ENCODE assay signal across 28 cellular contexts in genomic region chr6:14738497-14738896, GRCh38.
A peak's percentile ranks its signal among the peaks of the same experiment; 100 is the strongest.
DNase-seq lines count a peak whose midpoint lies in the region; ATAC-seq, FAIRE-seq and TF ChIP-seq lines count a peak whose summit lies in the region.
"Had no signal": no experiment of that assay in that cellular context is flagged by ENCODE, and none has a peak within 500 bp of the region (broad histone marks: within the 10 kb centered on the region; RNA-seq: fewer than 3 reads in every experiment).

No MANE protein-coding gene starts in this region.

- TF ChIP-seq CTCF in IMR-90 (conservative IDR thresholded peaks at IDR 0.05; ENCODE audit: low read depth, low read length) (no peak), bronchial epithelial cell (IDR thresholded peaks at IDR 0.05; ENCODE audit: insufficient read depth, low read length, severe bottlenecking) (no peak), MCF 10A (IDR thresholded peaks at IDR 0.05; ENCODE audit: unreplicated experiment) (no peak)

- H3K79me1 ChIP-seq in IMR-90 (ENCODE audit: low read depth in 1 of 2, low read length in 2 of 2): peaks cover 0 to 9% of the 10 kb centered on the region in 2 experiments; a peak in 2 of 4 replicates

- H4K91ac ChIP-seq in IMR-90 (ENCODE audit: insufficient read depth, low read depth, low read length): no peak overlapping the region

- no peak overlapping the region for H3K9ac ChIP-seq in IMR-90 (ENCODE audit: low read depth, low read length)

- H4K20me1 ChIP-seq in IMR-90 (ENCODE audit: insufficient read depth, low read length): no peaks in the 10 kb centered on the region

- H3K4me1 Mint-ChIP-seq in activated naive CD4-positive, alpha-beta T cell treated with anti-CD3 and anti-CD28 coated beads, Interleukin-2, amount 50 U/mL, for 24 hours: peaks cover 80% of the 10 kb centered on the region
- H3K4me1 Mint-ChIP-seq in stimulated activated naive B cell treated with anti-CD40 and anti-IgM and Interleukin-4, amounts not matched to agents 10 μg/mL and 1 μg/mL and 100 μg/mL, for 72 hours: peaks cover 62 to 93% of the 10 kb centered on the region in 2 donors
- H3K4me1 Mint-ChIP-seq in MCF 10A (ENCODE audit: insufficient read depth, unreplicated experiment): peaks cover 47% of the 10 kb centered on the region

- no peak overlapping the region for H3K14ac ChIP-seq in IMR-90 (replicated peaks; ENCODE audit: low read depth, low read length)

- H3K23ac ChIP-seq in IMR-90 (ENCODE audit: low read depth, low read length): no peak overlapping the region

- H3K36me3 Mint-ChIP-seq in activated naive CD4-positive, alpha-beta T cell treated with anti-CD3 and anti-CD28 coated beads, Interleukin-2, amount 50 U/mL, for 24 hours: peaks cover 3% of the 10 kb centered on the region
- peaks cover 2 to 21% of the 10 kb centered on the region in 2 donors for H3K36me3 Mint-ChIP-seq in stimulated activated naive B cell treated with anti-CD40 and anti-IgM and Interleukin-4, amounts not matched to agents 10 μg/mL and 1 μg/mL and 100 μg/mL, for 72 hours
- H3K36me3 Mint-ChIP-seq in MCF 10A (ENCODE audit: insufficient read depth, unreplicated experiment): peaks cover 12% of the 10 kb centered on the region

- H2BK20ac ChIP-seq in IMR-90 (ENCODE audit: low read depth, low read length): no peak overlapping the region

- CTCF ChIA-PET in IMR-90 (lab: Yijun Ruan, JAX): no interaction called here
- CTCF ChIA-PET in MCF 10A (lab: Yijun Ruan, JAX): no interaction called here

- H3K9me1 ChIP-seq in IMR-90 (ENCODE audit: insufficient read depth, low read length): peaks cover 20% of the 10 kb centered on the region

- no peak overlapping the region for H2AFZ ChIP-seq in IMR-90 (replicated peaks; ENCODE audit: low read length, poor library complexity)
- H2AFZ ChIP-seq: PC-9 had no signal

- peaks cover 16% of the 10 kb centered on the region for H3K4me1 ChIP-seq in IMR-90 (ENCODE audit: control insufficient read depth, insufficient read depth, low read length)

- H2BK5ac ChIP-seq in IMR-90 (ENCODE audit: low read depth, low read length, poor library complexity, severe bottlenecking): no peak overlapping the region

- no peak overlapping the region for H3K18ac ChIP-seq in IMR-90 (ENCODE audit: low read depth, low read length)

- intact Hi-C loops in IMR-90 (cut with micrococcal nuclease) (no loop called here), MCF 10A (cut with micrococcal nuclease) (no loop called here)

- no peak overlapping the region for H3K27ac ChIP-seq in IMR-90 (ENCODE audit: insufficient read depth, low read length)
- H3K27ac ChIP-seq: cardiac muscle cell, lower lobe of right lung, PC-9, right atrium auricular region, tibial nerve had no signal

- no peak overlapping the region for H4K8ac ChIP-seq in IMR-90 (ENCODE audit: low read depth in 2 of 2, low read length in 2 of 2)

- no peak overlapping the region; the same call in 1 of the 2 replicates for H2AK5ac ChIP-seq in IMR-90 (ENCODE audit: low read depth, low read length)

- no peak for TF ChIP-seq RAD21 in IMR-90 (IDR thresholded peaks at IDR 0.05; ENCODE audit: low read length)

- peaks cover 8% of the 10 kb centered on the region for H3K9me3 Mint-ChIP-seq in activated naive CD4-positive, alpha-beta T cell treated with anti-CD3 and anti-CD28 coated beads, Interleukin-2, amount 50 U/mL, for 24 hours
- peaks cover 12 to 18% of the 10 kb centered on the region in 2 donors for H3K9me3 Mint-ChIP-seq in stimulated activated naive B cell treated with anti-CD40 and anti-IgM and Interleukin-4, amounts not matched to agents 10 μg/mL and 1 μg/mL and 100 μg/mL, for 72 hours
- peaks cover 12% of the 10 kb centered on the region for H3K9me3 Mint-ChIP-seq in MCF 10A (ENCODE audit: unreplicated experiment)
- H3K9me3 Mint-ChIP-seq: H9 had no signal

- peak overlapping the region; percentile 9 for H3K27ac Mint-ChIP-seq in activated naive CD4-positive, alpha-beta T cell treated with anti-CD3 and anti-CD28 coated beads, Interleukin-2, amount 50 U/mL, for 24 hours
- H3K27ac Mint-ChIP-seq in stimulated activated naive B cell treated with anti-CD40 and anti-IgM and Interleukin-4, amounts not matched to agents 10 μg/mL and 1 μg/mL and 100 μg/mL, for 72 hours: peak overlapping the region; percentile 98
- no peak overlapping the region for H3K27ac Mint-ChIP-seq in MCF 10A (ENCODE audit: low read depth, unreplicated experiment)
- H3K27ac Mint-ChIP-seq: H9 had no signal

- in situ Hi-C loops in IMR-90 (cut with MboI; ENCODE audit: low sequenced_read_pairs): no loop called here

- H3K4ac ChIP-seq in IMR-90 (ENCODE audit: low read depth, low read length): no peak overlapping the region

- H3K9me3 ChIP-seq in IMR-90 (ENCODE audit: control insufficient read depth, insufficient read depth, low read length): no peaks in the 10 kb centered on the region
- H3K9me3 ChIP-seq: heart left ventricle, lower lobe of right lung, right atrium auricular region, tibial nerve had no signal

- peak; percentile 77 for FAIRE-seq in bronchial epithelial cell (lab: Jason Lieb, UNC)

- H2BK15ac ChIP-seq in IMR-90 (ENCODE audit: low read depth, low read length): peak overlapping the region; percentile 70; the same call in 1 of the 3 replicates

- H2AK9ac ChIP-seq in IMR-90 (replicated peaks; ENCODE audit: low read depth, low read length, poor library complexity): no peak overlapping the region

- no peak overlapping the region for H4K5ac ChIP-seq in IMR-90 (ENCODE audit: low read depth, low read length)

- H3K4me2 ChIP-seq in IMR-90 (ENCODE audit: low read depth, low read length): no peak overlapping the region
- H3K4me2 ChIP-seq: PC-9 had no signal

- no CpG with 5 or more reads among the region's 2 CpGs for WGBS in IMR-90 (ENCODE audit: extremely low coverage in 2 of 2, insufficient read length in 1 of 2), 2 experiments

- ATAC-seq in IMR-90 (ENCODE audit: low read depth) (no peak), HG02885 (IDR thresholded peaks at IDR 0.05; ENCODE audit: poor library complexity, unreplicated experiment) (no peak)
- ATAC-seq in stimulated activated naive B cell treated with anti-CD40 and anti-IgM and Interleukin-4, amounts not matched to agents 10 μg/mL and 1 μg/mL and 100 μg/mL, for 72 hours (replicated peaks): no peak
- ATAC-seq: lower lobe of right lung had no signal

- DNase-seq in activated naive CD4-positive, alpha-beta T cell treated with Interleukin-2 at 50 U/mL for 16 hours: no peak
- DNase-seq in IMR-90 (no peak), bronchial epithelial cell (ENCODE audit: low read depth) (no peak), MCF 10A (ENCODE audit: unreplicated experiment) (no peak)
- DNase-seq in stimulated activated naive B cell treated with anti-CD40 and anti-IgM and Interleukin-4, amounts not matched to agents 10 μg/mL and 1 μg/mL and 100 μg/mL, for 72 hours: no peak
- DNase-seq: ACHN; activated CD8-positive, alpha-beta memory T cell treated with anti-CD3 and anti-CD28 coated beads, Interleukin-2, amount 50 U/mL, for 48 hours; activated gamma-delta T cell treated with Interleukin-2 at 50 U/mL for 16 hours; aorta; cortex of kidney; DMS79; foreskin fibroblast; H9; heart left ventricle; lower lobe of right lung; NCI-H1105; NCI-H526; NK-92 treated with Interleukin-12 subunit alpha and Interleukin-12 subunit beta, amount 100 ng/mL, for 24 hours; PC-9; Right ventricle myocardium superior; stimulated activated CD4-positive, alpha-beta T cell treated with anti-CD3 and anti-CD28 coated beads, Interleukin-4, amount 100 ng/mL, for 24 hours; T-helper 9 cell had no signal

- BruUV-seq in IMR-90 (replicated peaks; lab: Mats Ljungman, UMichigan) (no TSS peak), MCF 10A (replicated peaks; lab: Mats Ljungman, UMichigan) (no TSS peak)

- H3K27me3 ChIP-seq in IMR-90 (ENCODE audit: control insufficient read depth, insufficient read depth, low read length) (no peaks in the 10 kb centered on the region), bronchial epithelial cell (ENCODE audit: control insufficient read depth, insufficient read depth, low read length) (no peaks in the 10 kb centered on the region)
- H3K27me3 ChIP-seq: cardiac muscle cell, heart left ventricle, right atrium auricular region, tibial nerve had no signal

- TF ChIP-seq POLR2A in IMR-90 (IDR thresholded peaks at IDR 0.05; ENCODE audit: low read depth, low read length): no peak

- H3K4me3 ChIP-seq in IMR-90 (ENCODE audit: insufficient read depth, low read depth, low read length) (no peak overlapping the region), bronchial epithelial cell (ENCODE audit: low read depth, low read length) (no peak overlapping the region)
- H3K4me3 ChIP-seq: cardiac muscle cell, heart left ventricle, lower lobe of right lung, PC-9, right atrium auricular region, tibial nerve had no signal

- H3K36me3 ChIP-seq in IMR-90 (ENCODE audit: control insufficient read depth, insufficient read depth, low read length) (no peaks in the 10 kb centered on the region), bronchial epithelial cell (ENCODE audit: control insufficient read depth, insufficient read depth, low read length) (no peaks in the 10 kb centered on the region)
- H3K36me3 ChIP-seq: cardiac muscle cell, heart left ventricle, lower lobe of right lung, right atrium auricular region, tibial nerve had no signal

- POLR2A ChIA-PET in IMR-90 (lab: Charles Lee; ENCODE audit: unreplicated experiment) (no interaction called here), MCF 10A (lab: Yijun Ruan, JAX) (no interaction called here)

- dilution Hi-C loops in IMR-90 (cut with HindIII; ENCODE audit: low sequenced_read_pairs, unreplicated experiment): no loop called here

- H3K27me3 Mint-ChIP-seq in activated naive CD4-positive, alpha-beta T cell treated with anti-CD3 and anti-CD28 coated beads, Interleukin-2, amount 50 U/mL, for 24 hours: no peaks in the 10 kb centered on the region
- H3K27me3 Mint-ChIP-seq in stimulated activated naive B cell treated with anti-CD40 and anti-IgM and Interleukin-4, amounts not matched to agents 10 μg/mL and 1 μg/mL and 100 μg/mL, for 72 hours: no peaks in the 10 kb centered on the region
- no peaks in the 10 kb centered on the region for H3K27me3 Mint-ChIP-seq in MCF 10A (ENCODE audit: insufficient read depth, unreplicated experiment)

- no peak overlapping the region for H3K56ac ChIP-seq in IMR-90 (ENCODE audit: extremely low read depth, insufficient read depth, low read length)

- no peak overlapping the region for H3K4me3 Mint-ChIP-seq in activated naive CD4-positive, alpha-beta T cell treated with anti-CD3 and anti-CD28 coated beads, Interleukin-2, amount 50 U/mL, for 24 hours
- H3K4me3 Mint-ChIP-seq in stimulated activated naive B cell treated with anti-CD40 and anti-IgM and Interleukin-4, amounts not matched to agents 10 μg/mL and 1 μg/mL and 100 μg/mL, for 72 hours: peak overlapping the region; percentile 18 to 27
- no peak overlapping the region for H3K4me3 Mint-ChIP-seq in MCF 10A (ENCODE audit: unreplicated experiment)
- H3K4me3 Mint-ChIP-seq: H9, neural crest cell had no signal

- no peak overlapping the region for H2BK120ac ChIP-seq in IMR-90 (ENCODE audit: low read depth, low read length)

TF ChIP-seq in IMR-90, 13 proteins besides CTCF, POLR2A, EP300 and RAD21 (continues in another document):
- TF ChIP-seq RFX5 (IDR thresholded peaks at IDR 0.05; ENCODE audit: low read depth, low read length) (no peak), MXI1 (IDR thresholded peaks at IDR 0.05; ENCODE audit: borderline replicate concordance, low read depth, low read length) (no peak)

Comparison
In these comparisons a context has a peak if more than half of its experiments do, and no peak if none do; other contexts are left out.
1. H3K4me3 Mint-ChIP-seq: peak in stimulated activated naive B cell treated with anti-CD40 and anti-IgM and Interleukin-4, amounts not matched to agents 10 μg/mL and 1 μg/mL and 100 μg/mL, for 72 hours (2 of 2); none in activated naive CD4-positive, alpha-beta T cell treated with anti-CD3 and anti-CD28 coated beads, Interleukin-2, amount 50 U/mL, for 24 hours (single experiment) and MCF 10A (single experiment).